15 cellular contexts compared by ENCODE assay signal in genomic region chr16:6827931-6828330, GRCh38.
"Had no signal": no experiment of that assay in that cellular context is flagged by ENCODE, and none has a peak within 500 bp of the region (broad histone marks: within the 10 kb centered on the region; RNA-seq: fewer than 3 reads in every experiment).

No MANE protein-coding gene starts in this region.

- H3K9ac ChIP-seq: SK-N-SH had no signal

- DNase-seq: NCI-H1048, NCI-H1105, NCI-H1417, NCI-H1436 treated with DMSO at 0.1 percent for 48 hours, NCI-H1694, NCI-H187 treated with DMSO at 0.1 percent for 48 hours, NCI-H2029 treated with DMSO at 0.1 percent for 48 hours, NCI-H2171 treated with DMSO at 0.1 percent for 48 hours, NCI-H345, NCI-H446 treated with DMSO at 0.1 percent for 48 hours, NCI-H510A treated with DMSO at 0.1 percent for 48 hours, RPMI8226, SHP77, SK-N-SH, SW 1271 had no signal

- H3K4me2 ChIP-seq: SK-N-SH had no signal

- H3K9me3 ChIP-seq: SK-N-SH had no signal

- H3K9me2 ChIP-seq: SK-N-SH had no signal
